ENCODE assay signal across 24 cellular contexts in genomic region chr19:46491975-46492682, GRCh38. TPM values are rescaled to one million over a fixed set of nuclear protein-coding genes. Genes with fewer than 3 reads are reported as not detected.
DNase-seq lines count a peak whose midpoint lies in the region; ATAC-seq and TF ChIP-seq lines count a peak whose summit lies in the region.
"Had no signal": no experiment of that assay in that cellular context is flagged by ENCODE, and none has a peak within 500 bp of the region (broad histone marks: within the 10 kb centered on the region; RNA-seq: fewer than 3 reads in every experiment).

No MANE protein-coding gene starts in this region.

- no peaks in the 10 kb centered on the region for H3K36me3 Mint-ChIP-seq in CD4-positive, CD25-positive, alpha-beta regulatory T cell
- H3K36me3 Mint-ChIP-seq in brain (peaks cover 8% of the 10 kb centered on the region), neural progenitor cell (peaks cover 5% of the 10 kb centered on the region), chondrocyte (ENCODE audit: low read depth) (no peaks in the 10 kb centered on the region)

- no peak overlapping the region for H2AFZ ChIP-seq in neural progenitor cell (replicated peaks)

- H3K27me3 ChIP-seq in CD4-positive, CD25-positive, alpha-beta regulatory T cell (ENCODE audit: control insufficient read depth, insufficient read depth, low read length) = peaks cover 11% of the 10 kb centered on the region
- peaks cover 83% of the 10 kb centered on the region for H3K27me3 ChIP-seq in neural progenitor cell

- DNase-seq in CD4-positive, CD25-positive, alpha-beta regulatory T cell = no peak
- DNase-seq in GM20000 (ENCODE audit: low spot score) (peak; percentile 42), neural progenitor cell (ENCODE audit: low spot score) (no peak), chondrocyte (ENCODE audit: low spot score) (no peak), DMS79 treated with DMSO at 0.1 percent for 48 hours (lab: John Stamatoyannopoulos, UW) (no peak)
- DNase-seq: activated CD8-positive, alpha-beta T cell treated with anti-CD3 and anti-CD28 coated beads for 36 hours; activated naive CD4-positive, alpha-beta T cell treated with Interleukin-2 at 50 U/mL for 16 hours; activated T-cell treated with anti-CD3 and anti-CD28 coated beads for 4 hours; Caco-2; cerebellar nuclear complex; GM23248; heart right ventricle; NCI-H1092; NCI-H2029; NCI-H226; OCI-M1; psoas muscle; SIG-M5; WERI-Rb-1 had no signal

- H3K4me3 ChIP-seq in CD4-positive, CD25-positive, alpha-beta regulatory T cell (ENCODE audit: low read depth, low read length) = no peak overlapping the region
- H3K4me3 ChIP-seq in neural progenitor cell = no peak overlapping the region
- H3K4me3 ChIP-seq: GM23248 had no signal

- H3F3A ChIP-seq in neural progenitor cell (ENCODE audit: low read depth) = peaks cover 16% of the 10 kb centered on the region

- peaks cover 80% of the 10 kb centered on the region for H3K27me3 Mint-ChIP-seq in CD4-positive, CD25-positive, alpha-beta regulatory T cell
- H3K27me3 Mint-ChIP-seq in brain (peaks cover 11% of the 10 kb centered on the region), neural progenitor cell (ENCODE audit: insufficient read depth, low read depth) (peaks cover 27% of the 10 kb centered on the region), chondrocyte (ENCODE audit: low read depth) (peaks cover 1% of the 10 kb centered on the region)

- peaks cover 0 to 4% (median 0%) of the 10 kb centered on the region in 7 donors for H3K9me3 Mint-ChIP-seq in CD4-positive, CD25-positive, alpha-beta regulatory T cell
- H3K9me3 Mint-ChIP-seq in brain = peaks cover 0 to 12% (median 9%) of the 10 kb centered on the region in 5 experiments
- H3K9me3 Mint-ChIP-seq in neural progenitor cell = peaks cover 4% of the 10 kb centered on the region
- H3K9me3 Mint-ChIP-seq in chondrocyte (ENCODE audit: low read depth) = no peaks in the 10 kb centered on the region
- H3K9me3 Mint-ChIP-seq: activated CD8-positive, alpha-beta T cell treated with anti-CD3 and anti-CD28 coated beads for 36 hours had no signal

- peak overlapping the region; percentile 70 for H3K4me2 ChIP-seq in neural progenitor cell

- H3K9me3 ChIP-seq in CD4-positive, CD25-positive, alpha-beta regulatory T cell (ENCODE audit: control insufficient read depth in 2 of 2, low read length in 2 of 2) = no peaks in the 10 kb centered on the region
- H3K9me3 ChIP-seq in neural progenitor cell (ENCODE audit: low read depth) = no peaks in the 10 kb centered on the region
- H3K9me3 ChIP-seq: Caco-2, heart right ventricle, left lung, neutrophil, psoas muscle had no signal

- no peak overlapping the region for H3K9ac ChIP-seq in neural progenitor cell

- no peaks in the 10 kb centered on the region for H4K20me1 ChIP-seq in neural progenitor cell (ENCODE audit: low read depth)

- no peak overlapping the region for H3K27ac ChIP-seq in CD4-positive, CD25-positive, alpha-beta regulatory T cell (ENCODE audit: insufficient read depth, low read length, poor library complexity, severe bottlenecking)
- H3K27ac ChIP-seq in neural progenitor cell = no peak overlapping the region
- H3K27ac ChIP-seq: GM23248, left lung, neutrophil, WERI-Rb-1 had no signal

- ATAC-seq in CD4-positive, CD25-positive, alpha-beta regulatory T cell (ENCODE audit: low read depth in 2 of 2) = no peak
- no peak for ATAC-seq in GM21526 (IDR thresholded peaks at IDR 0.05; ENCODE audit: low FRiP score, unreplicated experiment)
- ATAC-seq: left lung had no signal

- no peak for TF ChIP-seq CTCF in GM20000 (IDR thresholded peaks at IDR 0.05; ENCODE audit: extremely low read depth, missing control alignments)
- no peak for TF ChIP-seq CTCF in brain (conservative IDR thresholded peaks at IDR 0.05)
- TF ChIP-seq CTCF in neural progenitor cell (IDR thresholded peaks at IDR 0.05) = no peak
- TF ChIP-seq CTCF in chondrocyte (IDR thresholded peaks at IDR 0.05) = no peak

- no peaks in the 10 kb centered on the region for H3K79me2 ChIP-seq in neural progenitor cell (ENCODE audit: low read depth)

- H3K27ac Mint-ChIP-seq in CD4-positive, CD25-positive, alpha-beta regulatory T cell = no peak overlapping the region
- peak overlapping the region in 3 of 5 experiments; percentile 26 to 80 (median 28) for H3K27ac Mint-ChIP-seq in brain
- no peak overlapping the region for H3K27ac Mint-ChIP-seq in neural progenitor cell
- H3K27ac Mint-ChIP-seq in chondrocyte (ENCODE audit: unreplicated experiment) = no peak overlapping the region
- H3K27ac Mint-ChIP-seq: activated CD8-positive, alpha-beta T cell treated with anti-CD3 and anti-CD28 coated beads for 36 hours had no signal

- peaks cover 0 to 56% (median 8%) of the 10 kb centered on the region in 4 donors for H3K4me1 Mint-ChIP-seq in CD4-positive, CD25-positive, alpha-beta regulatory T cell
- H3K4me1 Mint-ChIP-seq in brain (peaks cover 82% of the 10 kb centered on the region), neural progenitor cell (peaks cover 43% of the 10 kb centered on the region), chondrocyte (ENCODE audit: low read depth) (peaks cover 31% of the 10 kb centered on the region)

- H3K36me3 ChIP-seq in CD4-positive, CD25-positive, alpha-beta regulatory T cell (ENCODE audit: control insufficient read depth, insufficient read depth, low read length) = no peaks in the 10 kb centered on the region
- H3K36me3 ChIP-seq in neural progenitor cell = no peaks in the 10 kb centered on the region
- H3K36me3 ChIP-seq: heart right ventricle, left lung, neutrophil, WERI-Rb-1 had no signal

- H3K4me1 ChIP-seq in CD4-positive, CD25-positive, alpha-beta regulatory T cell (ENCODE audit: control insufficient read depth, insufficient read depth, low read length, poor library complexity, severe bottlenecking) = peaks cover 38% of the 10 kb centered on the region
- peaks cover 26% of the 10 kb centered on the region for H3K4me1 ChIP-seq in neural progenitor cell
- H3K4me1 ChIP-seq: Caco-2, psoas muscle had no signal

- peak overlapping the region in 3 of 4 donors; percentile 71 to 81 (median 77) for H3K4me3 Mint-ChIP-seq in CD4-positive, CD25-positive, alpha-beta regulatory T cell
- peak overlapping the region in 3 of 5 experiments; percentile 47 to 64 (median 51) for H3K4me3 Mint-ChIP-seq in brain
- H3K4me3 Mint-ChIP-seq in neural progenitor cell = no peak overlapping the region
- H3K4me3 Mint-ChIP-seq in chondrocyte (ENCODE audit: unreplicated experiment) = no peak overlapping the region
- H3K4me3 Mint-ChIP-seq: activated CD8-positive, alpha-beta T cell treated with anti-CD3 and anti-CD28 coated beads for 36 hours had no signal

RNA-seq across cellular contexts. Expression of gene PNMA8B, which starts 3.5 kb away (rescaled TPM):
- not detected for total RNA-seq in CD4-positive, CD25-positive, alpha-beta regulatory T cell
- under 1 TPM in 3 of 4 donors, not detected in 1; 0.57 to 0.80 (median 0.62) TPM for polyA plus RNA-seq in CD4-positive, CD25-positive, alpha-beta regulatory T cell
- 21.3 TPM for polyA plus RNA-seq in brain (ENCODE audit: insufficient read depth, low read depth, low replicate concordance)
- total RNA-seq in neural progenitor cell (ENCODE audit: low replicate concordance) (0.09 and 3.9 TPM in 2 replicates), chondrocyte (2.2 to 5.5 TPM (median 2.5 TPM) in 3 replicates)
- total RNA-seq: activated CD8-positive, alpha-beta T cell treated with anti-CD3 and anti-CD28 coated beads for 36 hours; T-helper 2 cell treated with Interferon-gamma antibody and Interleukin-4, amounts not matched to agents 100 ng/mL and 5 ng/mL, for 36 hours had no signal

RNA-seq across cellular contexts. Expression of gene PNMA8A, which starts 20.8 kb away (rescaled TPM):
- total RNA-seq in CD4-positive, CD25-positive, alpha-beta regulatory T cell = not detected
- under 1 TPM in 1 of 4 donors, not detected in 3; 0.05 TPM for polyA plus RNA-seq in CD4-positive, CD25-positive, alpha-beta regulatory T cell
- polyA plus RNA-seq in brain (ENCODE audit: insufficient read depth, low read depth, low replicate concordance) = 59.3 TPM
- 42.5 and 43.9 TPM in 2 replicates for total RNA-seq in neural progenitor cell (ENCODE audit: low replicate concordance)
- 10.1 to 16.1 TPM (median 10.1 TPM) in 3 replicates for total RNA-seq in chondrocyte
- total RNA-seq: activated CD8-positive, alpha-beta T cell treated with anti-CD3 and anti-CD28 coated beads for 36 hours; Caco-2; T-helper 2 cell treated with Interferon-gamma antibody and Interleukin-4, amounts not matched to agents 100 ng/mL and 5 ng/mL, for 36 hours had no signal

Comparison
In these comparisons a context has a peak if more than half of its experiments do, and no peak if none do; other contexts are left out.
1. H3K27ac Mint-ChIP-seq: peak in brain (3 of 5); none in CD4-positive, CD25-positive, alpha-beta regulatory T cell (0 of 3), neural progenitor cell (single experiment) and chondrocyte (single experiment).
2. H3K4me3 Mint-ChIP-seq: peak in CD4-positive, CD25-positive, alpha-beta regulatory T cell (3 of 4) and brain (3 of 5); none in neural progenitor cell (single experiment) and chondrocyte (single experiment).
3. RNA of gene PNMA8A, which starts 20.8 kb away (total RNA-seq): 42.5 to 43.9 TPM in neural progenitor cell and 10.1 to 16.1 TPM in chondrocyte; not detected in CD4-positive, CD25-positive, alpha-beta regulatory T cell (single experiment); every median in the first group is over 10 times any median in the second.